ENCODE assay signal across 1 cellular context in the genomic region with DNA sequence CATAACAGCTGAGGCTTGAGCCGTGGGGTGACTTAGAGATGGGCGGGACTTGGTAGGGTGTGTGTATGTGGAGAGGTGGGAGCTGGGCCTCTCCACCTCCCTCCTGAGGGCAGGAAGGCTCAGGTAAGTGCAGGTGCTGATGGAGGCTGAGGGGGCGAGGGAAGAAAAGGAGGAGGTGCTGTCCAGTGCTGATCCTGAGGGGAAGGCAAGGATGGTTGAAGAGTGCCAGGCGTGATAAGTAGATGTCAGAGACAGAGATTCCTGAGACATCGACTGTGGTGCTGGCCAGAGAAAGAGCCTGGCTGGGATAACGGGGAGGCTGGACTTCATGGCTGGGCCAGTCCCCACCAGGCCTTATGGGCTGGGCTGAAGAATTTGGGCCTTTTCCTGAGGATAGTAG.
TF ChIP-seq lines count a peak whose summit lies in the region.

No MANE protein-coding gene starts in this region.

TF ChIP-seq in SK-N-SH, 30 proteins besides CTCF, POLR2A, EP300 and RAD21 (continued from another document):
- TF ChIP-seq, protein P1, sequence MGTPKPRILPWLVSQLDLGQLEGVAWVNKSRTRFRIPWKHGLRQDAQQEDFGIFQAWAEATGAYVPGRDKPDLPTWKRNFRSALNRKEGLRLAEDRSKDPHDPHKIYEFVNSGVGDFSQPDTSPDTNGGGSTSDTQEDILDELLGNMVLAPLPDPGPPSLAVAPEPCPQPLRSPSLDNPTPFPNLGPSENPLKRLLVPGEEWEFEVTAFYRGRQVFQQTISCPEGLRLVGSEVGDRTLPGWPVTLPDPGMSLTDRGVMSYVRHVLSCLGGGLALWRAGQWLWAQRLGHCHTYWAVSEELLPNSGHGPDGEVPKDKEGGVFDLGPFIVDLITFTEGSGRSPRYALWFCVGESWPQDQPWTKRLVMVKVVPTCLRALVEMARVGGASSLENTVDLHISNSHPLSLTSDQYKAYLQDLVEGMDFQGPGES (IDR thresholded peaks at IDR 0.05; ENCODE audit: low read depth, low read length): no peak
- TF ChIP-seq RCOR1 (IDR thresholded peaks at IDR 0.05; ENCODE audit: low read length): no peak
